1 cellular context compared by ENCODE assay signal in the genomic region with DNA sequence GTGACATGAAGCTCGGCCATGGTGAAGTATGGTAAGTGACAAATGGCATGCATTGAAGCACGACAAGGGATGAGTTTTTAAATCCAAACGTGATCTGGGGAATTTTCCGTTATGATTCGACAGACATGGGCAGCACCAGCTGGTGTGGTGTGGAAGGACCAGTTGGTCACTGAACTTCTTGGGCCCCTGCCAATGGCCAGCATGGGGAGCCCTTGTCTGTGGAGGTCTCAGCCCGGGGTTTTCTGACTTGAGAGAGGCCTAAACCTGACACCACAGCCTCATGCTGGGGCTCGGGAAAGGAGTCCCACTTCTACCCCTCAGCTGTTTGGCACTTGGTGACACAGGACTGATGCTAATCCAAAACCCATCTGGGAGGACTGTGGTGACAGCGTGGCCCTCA.
TF ChIP-seq lines count a peak whose summit lies in the region.

No MANE protein-coding gene starts in this region.

TF ChIP-seq in H1, 55 proteins besides CTCF, POLR2A, EP300 and RAD21:
- TF ChIP-seq CBX8 (IDR thresholded peaks at IDR 0.05; ENCODE audit: borderline replicate concordance, low read depth, low read length) = no peak
- TF ChIP-seq SIX5 (IDR thresholded peaks at IDR 0.05; ENCODE audit: low read depth, low read length) = no peak
- no peak for TF ChIP-seq MAFK (IDR thresholded peaks at IDR 0.05; ENCODE audit: low read depth, low read length)
- TF ChIP-seq KDM4A (IDR thresholded peaks at IDR 0.05; ENCODE audit: low read depth, low read length, severe bottlenecking) = no peak
- TF ChIP-seq, protein P1, sequence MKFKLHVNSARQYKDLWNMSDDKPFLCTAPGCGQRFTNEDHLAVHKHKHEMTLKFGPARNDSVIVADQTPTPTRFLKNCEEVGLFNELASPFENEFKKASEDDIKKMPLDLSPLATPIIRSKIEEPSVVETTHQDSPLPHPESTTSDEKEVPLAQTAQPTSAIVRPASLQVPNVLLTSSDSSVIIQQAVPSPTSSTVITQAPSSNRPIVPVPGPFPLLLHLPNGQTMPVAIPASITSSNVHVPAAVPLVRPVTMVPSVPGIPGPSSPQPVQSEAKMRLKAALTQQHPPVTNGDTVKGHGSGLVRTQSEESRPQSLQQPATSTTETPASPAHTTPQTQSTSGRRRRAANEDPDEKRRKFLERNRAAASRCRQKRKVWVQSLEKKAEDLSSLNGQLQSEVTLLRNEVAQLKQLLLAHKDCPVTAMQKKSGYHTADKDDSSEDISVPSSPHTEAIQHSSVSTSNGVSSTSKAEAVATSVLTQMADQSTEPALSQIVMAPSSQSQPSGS (IDR thresholded peaks at IDR 0.05; ENCODE audit: low read length) = no peak
